Comparison of ENCODE assay signal across 26 cellular contexts in genomic region chr4:111671756-111672155, GRCh38.
"Had no signal": no experiment of that assay in that cellular context is flagged by ENCODE, and none has a peak within 500 bp of the region (broad histone marks: within the 10 kb centered on the region; RNA-seq: fewer than 3 reads in every experiment).

No MANE protein-coding gene starts in this region.

- DNase-seq: activated B cell treated with CpG ODN at 0.5 μM for 24 hours; activated CD4-positive, alpha-beta memory T cell treated with anti-CD3 and anti-CD28 coated beads for 36 hours; activated CD4-positive, alpha-beta T cell treated with anti-CD3 and anti-CD28 coated beads for 48 hours; activated CD8-positive, alpha-beta memory T cell treated with anti-CD3 and anti-CD28 coated beads, Interleukin-2, amount 10 ng/mL, durations not matched to agents 7 days and 5 days; activated CD8-positive, alpha-beta memory T cell treated with anti-CD3 and anti-CD28 coated beads, Interleukin-2, amount 50 U/mL, for 4 hours; activated CD8-positive, alpha-beta T cell treated with anti-CD3 and anti-CD28 coated beads, Interleukin-2, amount 10 ng/mL, durations not matched to agents 7 days and 5 days; activated effector memory CD4-positive, alpha-beta T cell treated with anti-CD3 and anti-CD28 coated beads, Interleukin-2, amount 50 U/mL, for 16 hours; activated naive CD4-positive, alpha-beta T cell treated with anti-CD3 and anti-CD28 coated beads, Interleukin-2, amount 10 ng/mL, durations not matched to agents 7 days and 5 days; activated naive CD8-positive, alpha-beta T cell treated with anti-CD3 and anti-CD28 coated beads, Interleukin-2, amount 10 ng/mL, durations not matched to agents 7 days and 5 days; activated T-cell treated with anti-CD3 and anti-CD28 coated beads, Interleukin-2, amount 50 U/mL, for 1 hour; activated T-cell treated with anti-CD3 and anti-CD28 coated beads, Interleukin-2, amount 50 U/mL, for 48 hours; amniotic stem cell; anterior cingulate cortex; brain microvascular endothelial cell; dorsolateral prefrontal cortex; effector memory CD4-positive, alpha-beta T cell; endodermal cell; foreskin fibroblast; head of caudate nucleus; T-helper 17 cell; T1000; WERI-Rb-1 had no signal

- H3K27ac ChIP-seq: brain microvascular endothelial cell, coronary artery, dorsolateral prefrontal cortex, WERI-Rb-1 had no signal

- H3K27me3 ChIP-seq: brain microvascular endothelial cell, dorsolateral prefrontal cortex had no signal

- H3K36me3 ChIP-seq: brain microvascular endothelial cell, WERI-Rb-1 had no signal

- H3K4me3 ChIP-seq: coronary artery, dorsolateral prefrontal cortex had no signal

- FAIRE-seq: astrocyte, bronchial epithelial cell, frontal cortex had no signal
